Comparison of ENCODE assay signal across 8 cellular contexts in the genomic region with DNA sequence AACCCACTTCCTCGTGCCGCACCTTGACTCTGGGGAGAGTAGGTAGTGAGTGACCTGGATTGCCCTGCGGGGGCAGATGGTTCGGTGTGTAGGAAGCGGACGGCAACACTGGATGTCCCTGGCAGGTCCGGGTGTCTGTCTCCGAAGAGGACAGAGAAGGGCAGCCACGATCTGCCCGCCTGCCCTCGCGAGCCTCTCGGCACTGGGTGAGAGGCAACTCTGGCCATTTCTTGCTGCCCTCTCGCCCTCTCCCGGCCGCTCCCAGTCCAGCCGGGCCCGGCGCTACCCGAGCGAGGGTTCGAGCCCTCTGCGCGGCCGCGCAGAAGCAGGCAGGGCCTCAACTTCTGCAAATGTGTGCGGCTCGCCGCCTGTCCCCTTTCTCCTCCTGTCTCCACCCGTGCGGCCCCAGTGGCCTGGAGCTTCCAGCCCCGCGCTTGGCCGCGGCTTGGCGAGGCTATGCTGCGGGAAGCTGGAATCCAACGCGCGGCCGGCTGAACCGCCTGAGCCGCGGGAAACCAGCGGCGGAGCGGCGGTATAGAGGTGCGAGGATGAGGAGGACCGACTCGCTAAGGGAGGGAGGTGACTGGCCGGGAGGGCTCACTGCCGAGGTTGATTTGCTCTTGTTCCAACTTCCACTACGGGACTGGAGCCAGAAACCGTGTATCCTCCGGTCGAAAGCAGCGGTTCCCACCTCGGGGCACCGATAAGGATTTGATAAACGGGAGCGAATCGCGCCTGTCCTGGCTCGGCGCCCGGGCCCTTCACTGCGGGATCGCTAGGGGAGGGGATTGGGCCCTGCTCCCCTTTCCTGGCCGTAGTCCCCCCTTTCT. TPM values are rescaled to one million over a fixed set of nuclear protein-coding genes. Genes with fewer than 3 reads are reported as not detected.
DNase-seq lines count a peak whose midpoint lies in the region; ATAC-seq and TF ChIP-seq lines count a peak whose summit lies in the region.

No MANE protein-coding gene starts in this region.

- no peaks in the 10 kb centered on the region for H3K9me3 ChIP-seq in Loucy (ENCODE audit: insufficient read depth, low read depth, low read length)
- H3K9me3 ChIP-seq in OCI-LY7 (ENCODE audit: low read length) = no peaks in the 10 kb centered on the region

- H3K27me3 Mint-ChIP-seq in nephron (ENCODE audit: low read depth) = peaks cover 94% of the 10 kb centered on the region

- peaks cover 2% of the 10 kb centered on the region for H3K9me3 Mint-ChIP-seq in nephron

- POLR2A ChIA-PET in OCI-LY7 (lab: Charles Lee) = no interaction called here

- H3K4me3 ChIP-seq in Loucy (ENCODE audit: low read length, poor library complexity, severe bottlenecking) = peak overlapping the region; percentile 78
- no peak overlapping the region for H3K4me3 ChIP-seq in OCI-LY7 (ENCODE audit: low read depth, low read length, poor library complexity, severe bottlenecking)

- H2AFZ ChIP-seq in Loucy (ENCODE audit: low read length) (peak overlapping the region; percentile 72), OCI-LY7 (ENCODE audit: low read length) (no peak overlapping the region)

- H3K79me2 ChIP-seq in Loucy (ENCODE audit: insufficient read depth, low read length) (peaks cover 57% of the 10 kb centered on the region), OCI-LY7 (ENCODE audit: insufficient read depth, low read depth, low read length) (no peaks in the 10 kb centered on the region)

- H3K27me3 ChIP-seq in Loucy (ENCODE audit: insufficient read depth, low read length, poor library complexity, severe bottlenecking) (peaks cover 5% of the 10 kb centered on the region), foreskin keratinocyte (no peaks in the 10 kb centered on the region)

- peak overlapping the region in 1 of 3 experiments; percentile 9 for H3K27ac Mint-ChIP-seq in nephron

- BruUV-seq in OCI-LY7 (replicated peaks; lab: Mats Ljungman, UMichigan) = no TSS peak

- intact Hi-C loops in OCI-LY7 (cut with micrococcal nuclease; ENCODE audit: unreplicated experiment) = no loop called here

- no peaks in the 10 kb centered on the region for H3K36me3 Mint-ChIP-seq in nephron (ENCODE audit: low read depth)

- CTCF ChIA-PET in OCI-LY7 (lab: Charles Lee; ENCODE audit: unreplicated experiment) = no interaction called here

- H3K4me1 ChIP-seq in Loucy (ENCODE audit: insufficient read depth, low read length, poor library complexity, severe bottlenecking) = peaks cover 56% of the 10 kb centered on the region
- H3K4me1 ChIP-seq in foreskin keratinocyte = peaks cover 7% of the 10 kb centered on the region
- H3K4me1 ChIP-seq in OCI-LY7 (ENCODE audit: insufficient read depth, low read length, poor library complexity, severe bottlenecking) = no peaks in the 10 kb centered on the region

- TF ChIP-seq CTCF in Loucy (conservative IDR thresholded peaks at IDR 0.05; ENCODE audit: low read length) = peak; percentile 22; the same call in 1 of the 2 replicates
- peak; percentile 27 for TF ChIP-seq CTCF in foreskin keratinocyte (conservative IDR thresholded peaks at IDR 0.05)
- no peak for TF ChIP-seq CTCF in nephron (IDR thresholded peaks at IDR 0.05; ENCODE audit: unreplicated experiment in 3 of 3)
- TF ChIP-seq CTCF in OCI-LY7 (conservative IDR thresholded peaks at IDR 0.05; ENCODE audit: low read length) = no peak

- DNase-seq in GM03348 (ENCODE audit: low spot score) (peak; percentile 77), foreskin keratinocyte (peak; percentile 25 to 50), OCI-LY7 (ENCODE audit: low spot score) (no peak)
- DNase-seq in activated effector memory CD4-positive, alpha-beta T cell treated with Interleukin-2 at 50 U/mL for 16 hours = peak; percentile 8

- H3K4me1 Mint-ChIP-seq in nephron = peaks cover 27% of the 10 kb centered on the region

- H3K9ac ChIP-seq in Loucy (ENCODE audit: low read depth, low read length, poor library complexity, severe bottlenecking) = peak overlapping the region; percentile 68

- H4K20me1 ChIP-seq in Loucy (ENCODE audit: insufficient read depth, low read length, poor library complexity, severe bottlenecking) (peaks cover 9% of the 10 kb centered on the region), OCI-LY7 (ENCODE audit: insufficient read depth, low read length) (no peaks in the 10 kb centered on the region)

- peak overlapping the region; percentile 83 to 89 (median 85) for H3K4me3 Mint-ChIP-seq in nephron

- peak overlapping the region; percentile 98 for H3K4me2 ChIP-seq in Loucy (ENCODE audit: low read depth, low read length, poor library complexity, severe bottlenecking)
- H3K4me2 ChIP-seq in OCI-LY7 (ENCODE audit: low read length) = no peak overlapping the region

- ATAC-seq in foreskin keratinocyte = peak; percentile 4
- ATAC-seq in GM18511 (IDR thresholded peaks at IDR 0.05; ENCODE audit: unreplicated experiment) = no peak
- ATAC-seq in HG02678 (IDR thresholded peaks at IDR 0.05; ENCODE audit: unreplicated experiment) = no peak

- 0 out of 2 replicates have a peak, but pooled peaks cover 2% of the 10 kb centered on the region for H3F3A ChIP-seq in Loucy (ENCODE audit: low read depth)

- H3K9me2 ChIP-seq in Loucy (replicated peaks; ENCODE audit: low read depth, low read length) (no peaks in the 10 kb centered on the region), OCI-LY7 (ENCODE audit: insufficient read depth, low read length) (no peaks in the 10 kb centered on the region)

- H3K36me3 ChIP-seq in Loucy (ENCODE audit: insufficient read depth, low read length) (no peaks in the 10 kb centered on the region), OCI-LY7 (ENCODE audit: insufficient read depth, low read length) (no peaks in the 10 kb centered on the region)

- H3K27ac ChIP-seq in foreskin keratinocyte (peak overlapping the region; percentile 39), OCI-LY7 (ENCODE audit: low read depth, low read length, poor library complexity, severe bottlenecking) (no peak overlapping the region)

RNA-seq across cellular contexts. Expression of a gene that starts 1.5 kb away (rescaled TPM):
- total RNA-seq in foreskin keratinocyte (23.3 and 47.3 TPM in 2 replicates), OCI-LY7 (2022) (0.74 TPM in 1 of 2 replicates, not detected in the other)
- 13.0 and 28.2 TPM in 2 replicates for polyA plus RNA-seq in foreskin keratinocyte
- not detected in 2 replicates for total RNA-seq in OCI-LY7 (2014; rRNA removed; shearing (Covaris generic))

Comparison
In these comparisons a context has a peak if more than half of its experiments do, and no peak if none do; other contexts are left out.
1. CTCF ChIP-seq: peak in Loucy (single experiment) and foreskin keratinocyte (single experiment); none in nephron (0 of 3) and OCI-LY7 (single experiment).
2. RNA of a gene that starts 1.5 kb away (total RNA-seq): 23.3 to 47.3 TPM in foreskin keratinocyte; 0.74 TPM in OCI-LY7; every median in the first group is over 10 times any median in the second.